17 cellular contexts compared by ENCODE assay signal in genomic region chr5:71740015-71740753, GRCh38. TPM values are rescaled to one million over a fixed set of nuclear protein-coding genes. Genes with fewer than 3 reads are reported as not detected.
DNase-seq lines count a peak whose midpoint lies in the region; ATAC-seq and TF ChIP-seq lines count a peak whose summit lies in the region.
"Had no signal": no experiment of that assay in that cellular context is flagged by ENCODE, and none has a peak within 500 bp of the region (broad histone marks: within the 10 kb centered on the region; RNA-seq: fewer than 3 reads in every experiment).

No MANE protein-coding gene starts in this region.

- no peaks in the 10 kb centered on the region for H3K4me1 ChIP-seq in tibial nerve

- no peak for TF ChIP-seq CTCF in tibial nerve (IDR thresholded peaks at IDR 0.05)
- no peak for TF ChIP-seq CTCF in foreskin fibroblast (IDR thresholded peaks at IDR 0.05; ENCODE audit: low read depth, low read length)

- H3K27me3 ChIP-seq in tibial nerve: no peaks in the 10 kb centered on the region
- H3K27me3 ChIP-seq: BLaER1 treated with 17β-estradiol and CSF1 and Interleukin-3, amounts not matched to agents 10 nM and 100 nM had no signal

- TF ChIP-seq POLR2A in tibial nerve (IDR thresholded peaks at IDR 0.05): no peak

- no peak overlapping the region for H3K27ac ChIP-seq in tibial nerve
- H3K27ac ChIP-seq: BLaER1 treated with 17β-estradiol and CSF1 and Interleukin-3, amounts not matched to agents 10 nM and 100 nM had no signal

- peak; percentile 98 for ATAC-seq in GM18502 (IDR thresholded peaks at IDR 0.05; ENCODE audit: poor library complexity, unreplicated experiment)
- peak; percentile 96 for ATAC-seq in GM19452 (IDR thresholded peaks at IDR 0.05; ENCODE audit: unreplicated experiment)
- peak; percentile 94 for ATAC-seq in HG02763 (IDR thresholded peaks at IDR 0.05; ENCODE audit: unreplicated experiment)
- ATAC-seq in HG03457 (IDR thresholded peaks at IDR 0.05; ENCODE audit: unreplicated experiment): peak; percentile 84
- ATAC-seq: activated naive CD4-positive, alpha-beta T cell treated with anti-CD3 and anti-CD28 coated beads, Interleukin-2, amount 50 U/mL, for 72 hours; left colon had no signal

- H3K36me3 ChIP-seq in tibial nerve: no peaks in the 10 kb centered on the region
- H3K36me3 ChIP-seq: BLaER1 treated with 17β-estradiol and CSF1 and Interleukin-3, amounts not matched to agents 10 nM and 100 nM had no signal

- 75 to 79% methylated on average over 8 of the region's 8 CpGs for WGBS in tibial nerve, 2 donors

- no peak for TF ChIP-seq EP300 in tibial nerve (IDR thresholded peaks at IDR 0.05)

- H3K9me3 ChIP-seq in tibial nerve: no peaks in the 10 kb centered on the region
- H3K9me3 ChIP-seq: BLaER1 treated with 17β-estradiol and CSF1 and Interleukin-3, amounts not matched to agents 10 nM and 100 nM had no signal

- H3K4me3 ChIP-seq in tibial nerve: no peak overlapping the region
- no peak overlapping the region for H3K4me3 ChIP-seq in foreskin fibroblast (ENCODE audit: low read depth in 1 of 2, low read length in 2 of 2)
- H3K4me3 ChIP-seq: BLaER1 treated with 17β-estradiol and CSF1 and Interleukin-3, amounts not matched to agents 10 nM and 100 nM had no signal

- DNase-seq in tibial nerve (ENCODE audit: low spot score in 2 of 2) (no peak), Ammon's horn (ENCODE audit: low spot score) (no peak), foreskin fibroblast (no peak)
- no peak for DNase-seq in activated naive CD4-positive, alpha-beta T cell treated with anti-CD3 and anti-CD28 coated beads, Interleukin-2, amount 50 U/mL, for 16 hours
- DNase-seq: GDM1; left colon; NCI-H1048; NK-92 treated with Interleukin-12 subunit alpha and Interleukin-12 subunit beta, amount 100 ng/mL, for 24 hours; nucleus accumbens; stimulated activated CD4-positive, alpha-beta T cell treated with anti-CD3 and anti-CD28 coated beads, Interleukin-15, amount 100 ng/mL, for 24 hours; stimulated activated naive CD4-positive, alpha-beta T cell had no signal

RNA-seq across cellular contexts. Expression of gene CARTPT, which starts 21.1 kb away (rescaled TPM):
- not detected for total RNA-seq in tibial nerve
- total RNA-seq: activated naive CD4-positive, alpha-beta T cell treated with anti-CD3 and anti-CD28 coated beads, Interleukin-2, amount 50 U/mL, for 72 hours had no signal
